Comparison of ENCODE assay signal across 19 cellular contexts in the genomic region with DNA sequence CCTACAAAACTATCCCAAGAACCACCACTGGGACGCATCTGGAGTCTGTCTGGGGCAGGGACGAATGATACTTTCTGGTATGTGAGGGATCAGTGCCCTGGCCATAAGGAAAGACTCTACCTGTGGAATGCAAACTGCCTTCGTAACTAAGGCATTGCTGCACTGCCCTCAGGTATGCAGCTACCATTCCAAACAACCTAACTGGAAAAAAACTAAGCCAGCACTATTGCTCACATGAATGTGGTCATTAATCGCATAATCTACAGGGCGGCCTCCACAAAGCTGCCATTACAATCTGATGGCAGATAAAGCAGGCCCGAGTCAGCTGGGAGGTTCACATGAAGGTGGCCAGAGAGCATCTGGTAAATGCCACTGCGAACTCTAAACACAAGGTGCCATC. TPM values are rescaled to one million over a fixed set of nuclear protein-coding genes. Genes with fewer than 3 reads are reported as not detected.
DNase-seq lines count a peak whose midpoint lies in the region; ATAC-seq, FAIRE-seq and TF ChIP-seq lines count a peak whose summit lies in the region.
"Had no signal": no experiment of that assay in that cellular context is flagged by ENCODE, and none has a peak within 500 bp of the region (broad histone marks: within the 10 kb centered on the region; RNA-seq: fewer than 3 reads in every experiment).

No MANE protein-coding gene starts in this region.

- H3K23ac ChIP-seq in H9 (ENCODE audit: insufficient read length, low read depth, low read length): no peak overlapping the region

- H3K9ac ChIP-seq in H9 (ENCODE audit: extremely low read depth, insufficient read length, low read length): no peak overlapping the region

- H3K27ac ChIP-seq in H9 (ENCODE audit: insufficient read length, low read depth, low read length) (no peak overlapping the region), small intestine (ENCODE audit: low read depth in 1 of 2, low read length in 1 of 2) (no peak overlapping the region), heart left ventricle (no peak overlapping the region)
- H3K27ac ChIP-seq: suprapubic skin had no signal

- H3K9me3 ChIP-seq in H9 (ENCODE audit: control insufficient read depth, low read depth, low read length) (no peaks in the 10 kb centered on the region), small intestine (ENCODE audit: control insufficient read depth, low read depth) (no peaks in the 10 kb centered on the region), heart left ventricle (no peaks in the 10 kb centered on the region)
- H3K9me3 ChIP-seq: suprapubic skin had no signal

- H3K27me3 ChIP-seq in H9 (ENCODE audit: insufficient read depth, low read length): no peaks in the 10 kb centered on the region
- no peaks in the 10 kb centered on the region for H3K27me3 ChIP-seq in small intestine (ENCODE audit: control insufficient read depth in 2 of 2, insufficient read depth in 2 of 2, low read length in 2 of 2)
- H3K27me3 ChIP-seq in heart left ventricle: no peaks in the 10 kb centered on the region
- H3K27me3 ChIP-seq: suprapubic skin had no signal

- no peak overlapping the region for H2BK20ac ChIP-seq in H9 (ENCODE audit: low read depth, low read length, poor library complexity, severe bottlenecking)

- H2BK15ac ChIP-seq in H9 (ENCODE audit: low read depth, low read length): no peak overlapping the region

- H3K79me1 ChIP-seq in H9 (ENCODE audit: insufficient read depth, low read depth, low read length, poor library complexity, severe bottlenecking): no peaks in the 10 kb centered on the region

- H4K8ac ChIP-seq in H9 (replicated peaks; ENCODE audit: insufficient read length, low read depth, low read length): no peak overlapping the region

- no peak overlapping the region for H2BK12ac ChIP-seq in H9 (ENCODE audit: insufficient read length, low read depth, low read length)

- no peak overlapping the region for H4K91ac ChIP-seq in H9 (ENCODE audit: insufficient read length, low read depth, low read length)

- no peak overlapping the region for H2BK5ac ChIP-seq in H9 (ENCODE audit: insufficient read length, low read length)

- H3K14ac ChIP-seq in H9 (ENCODE audit: insufficient read depth, low read length): no peak overlapping the region

- WGBS in H9 (ENCODE audit: extremely low coverage, insufficient read length, low lambda C conversion rate): no CpG with 5 or more reads among the region's 7 CpGs
- WGBS in small intestine, 3 donors: 61 to 80% (median 63%) methylated on average over 7 of the region's 7 CpGs
- WGBS in heart left ventricle, 4 donors: 83 to 89% (median 86%) methylated on average over 7 of the region's 7 CpGs

- no peak overlapping the region for H3T11ph ChIP-seq in H9 (ENCODE audit: low read length)

- no peaks in the 10 kb centered on the region for H4K20me1 ChIP-seq in H9 (ENCODE audit: control insufficient read depth, insufficient read depth, insufficient read length)

- H2BK120ac ChIP-seq in H9 (ENCODE audit: low read depth, low read length, poor library complexity, severe bottlenecking): no peak overlapping the region

- no peak overlapping the region for H3K4me2 ChIP-seq in H9 (ENCODE audit: insufficient read depth, insufficient read length, low read length)

- H3K36me3 ChIP-seq in small intestine (ENCODE audit: control insufficient read depth in 2 of 2, insufficient read depth in 2 of 2, low read length in 2 of 2) (no peaks in the 10 kb centered on the region), heart left ventricle (no peaks in the 10 kb centered on the region)
- H3K36me3 ChIP-seq: suprapubic skin had no signal

- H3K4me1 ChIP-seq in H9 (ENCODE audit: insufficient read depth, low read length): peaks cover 8% of the 10 kb centered on the region; the same call in 1 of the 2 replicates
- peaks cover 11% of the 10 kb centered on the region in 2 donors for H3K4me1 ChIP-seq in small intestine (ENCODE audit: control insufficient read depth in 2 of 2, insufficient read depth in 1 of 2, low read depth in 1 of 2, low read length in 1 of 2)
- peaks cover 0 to 54% (median 25%) of the 10 kb centered on the region in 12 donors for H3K4me1 ChIP-seq in heart left ventricle

- H3K18ac ChIP-seq in H9 (ENCODE audit: insufficient read length, low read depth, low read length): no peak overlapping the region

- TF ChIP-seq CTCF in H9 (conservative IDR thresholded peaks at IDR 0.05): peak; percentile 33; the same call in 2 of the 3 replicates
- TF ChIP-seq CTCF in heart left ventricle (IDR thresholded peaks at IDR 0.05): no peak

- H3K4me3 ChIP-seq in small intestine (ENCODE audit: low read depth in 1 of 2, low read length in 2 of 2) (no peak overlapping the region), heart left ventricle (no peak overlapping the region)
- H3K4me3 ChIP-seq: suprapubic skin had no signal

- no peaks in the 10 kb centered on the region; a peak in 1 of 5 replicates for H3K9me3 Mint-ChIP-seq in H9
- H3K9me3 Mint-ChIP-seq: CD14-positive monocyte had no signal

- H3K4me1 Mint-ChIP-seq in H9: peaks cover 43 to 44% of the 10 kb centered on the region in 2 experiments

- TF ChIP-seq POLR2A in heart left ventricle (IDR thresholded peaks at IDR 0.05): no peak

- peaks cover 9% of the 10 kb centered on the region for H3K23me2 ChIP-seq in H9 (ENCODE audit: insufficient read length, low read depth, low read length, poor library complexity, severe bottlenecking)

- H3K4ac ChIP-seq in H9 (ENCODE audit: low read depth, low read length): no peak overlapping the region

- H3K27me3 Mint-ChIP-seq in H9 (ENCODE audit: low read depth): peaks cover 2% of the 10 kb centered on the region

- H3K79me2 ChIP-seq in H9 (ENCODE audit: insufficient read depth, low read length): peaks cover 46% of the 10 kb centered on the region; the same call in 1 of the 2 replicates

- no peak overlapping the region for H4K5ac ChIP-seq in H9 (ENCODE audit: insufficient read length, low read depth, low read length)

- ATAC-seq in heart left ventricle: no peak
- ATAC-seq: left ventricle myocardium superior; naive thymus-derived CD4-positive, alpha-beta T cell; PC-3 had no signal

- no peak for FAIRE-seq in small intestine (lab: Jason Lieb, UNC)

- H2AFZ ChIP-seq in H9 (ENCODE audit: low read length): no peak overlapping the region

- peak overlapping the region in 1 of 3 experiments; percentile 40; a peak in 2 of 7 replicates for H3K27ac Mint-ChIP-seq in H9

- H3K36me3 Mint-ChIP-seq in H9 (ENCODE audit: insufficient read depth in 1 of 3, low read depth in 3 of 3): no peaks in the 10 kb centered on the region; a peak in 2 of 7 replicates
- H3K36me3 Mint-ChIP-seq: naive thymus-derived CD4-positive, alpha-beta T cell had no signal

- no peak overlapping the region for H3K56ac ChIP-seq in H9 (ENCODE audit: insufficient read length, low read depth, low read length)

- no peak overlapping the region for H2AK5ac ChIP-seq in H9 (ENCODE audit: insufficient read length, low read length)

- no peak overlapping the region for H3K4me3 Mint-ChIP-seq in H9
- H3K4me3 Mint-ChIP-seq: CD14-positive monocyte had no signal

- intact Hi-C loops in heart left ventricle (cut with DNase I): loop anchor here in 6 of 10 donors (5.0 to 10.0 kb wide), 6 partner anchors 46 to 136 kb away; no protein-coding TSS in a partner anchor

- DNase-seq in H9 (no peak), amniotic epithelial cell (ENCODE audit: low read depth) (peak; percentile 66), islet precursor cell (peak; percentile 89), small intestine (peak; percentile 47), NCI-H2107 treated with DMSO at 0.1 percent for 48 hours (lab: John Stamatoyannopoulos, UW; ENCODE audit: unreplicated experiment) (no peak), NCI-H1092 treated with DMSO at 0.1 percent for 48 hours (lab: John Stamatoyannopoulos, UW) (no peak), NCI-H2107 (lab: John Stamatoyannopoulos, UW) (no peak), heart left ventricle (no peak)
- DNase-seq: activated effector memory CD4-positive, alpha-beta T cell treated with anti-CD3 and anti-CD28 coated beads, Interleukin-2, amount 50 U/mL, for 16 hours; hypothalamus; left ventricle myocardium superior; naive thymus-derived CD4-positive, alpha-beta T cell; NCI-H187 treated with DMSO at 0.1 percent for 48 hours; NCI-H526 treated with DMSO at 0.1 percent for 48 hours; PC-3; retina; stimulated activated CD4-positive, alpha-beta T cell treated with anti-CD3 and anti-CD28 coated beads, Interleukin-1b, Interleukin-23, amount 100 ng/mL, for 48 hours had no signal

RNA-seq across cellular contexts. Expression of a gene that starts 3.9 kb away (rescaled TPM):
- total RNA-seq in H9 (2021): 62.3 and 63.9 TPM in 2 replicates
- polyA plus RNA-seq in small intestine: 10 to 100 TPM; 28.9 to 53.3 (median 37.8) TPM
- total RNA-seq in heart left ventricle: 10 to 100 TPM; 42.5 to 87.1 (median 59.3) TPM
- 10 to 100 TPM; 26.5 to 60.4 TPM for polyA plus RNA-seq in heart left ventricle

Comparison
In these comparisons a context has a peak if more than half of its experiments do, and no peak if none do; other contexts are left out.
1. DNase-seq: peak in amniotic epithelial cell (single experiment), islet precursor cell (single experiment) and small intestine (single experiment); none in H9 (single experiment), NCI-H2107 treated with DMSO at 0.1 percent for 48 hours (single experiment), NCI-H1092 treated with DMSO at 0.1 percent for 48 hours (single experiment), NCI-H2107 (single experiment) and heart left ventricle (0 of 5).